1 cellular context compared by ENCODE assay signal in the genomic region with DNA sequence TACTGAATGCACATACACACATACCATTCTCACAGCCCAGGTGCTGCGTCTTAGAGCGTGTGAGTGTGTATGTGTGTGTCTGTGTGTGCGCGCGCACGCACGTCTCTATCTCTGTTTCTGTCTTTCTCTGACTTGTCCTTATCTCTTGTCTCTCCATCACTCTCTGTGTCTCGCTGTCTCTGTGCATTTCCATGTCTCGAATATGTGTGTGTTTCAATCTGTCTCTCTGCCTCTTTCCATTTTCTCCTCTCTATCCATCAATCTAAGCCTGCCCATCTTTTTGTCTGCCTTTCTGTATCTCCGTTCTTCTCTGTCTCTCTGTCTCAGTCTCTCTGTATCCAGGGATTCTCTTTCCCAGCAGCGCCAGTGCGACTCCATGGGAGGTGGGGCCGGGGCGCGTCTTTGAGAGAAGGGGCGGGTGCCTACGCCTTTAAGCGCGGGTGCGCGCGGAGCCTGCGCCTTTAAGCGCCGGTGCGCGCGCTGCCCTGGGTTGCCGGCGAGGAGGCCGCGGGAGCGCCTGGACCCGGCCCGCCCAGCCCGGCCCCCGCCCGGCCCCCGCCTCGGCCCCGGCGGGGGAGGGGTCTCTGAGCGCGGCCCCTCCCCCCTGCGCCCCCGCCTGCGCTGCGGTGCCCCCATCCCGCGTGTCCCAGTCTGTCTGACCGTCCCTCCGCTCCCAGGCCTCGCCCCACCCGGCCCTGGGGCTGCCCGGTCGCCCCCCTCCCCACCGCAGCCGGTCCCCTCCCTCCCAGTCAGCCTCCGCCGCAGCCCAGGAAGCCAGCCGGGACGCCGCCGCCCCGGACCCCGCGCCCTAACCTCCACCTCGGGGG.
TF ChIP-seq lines count a peak whose summit lies in the region.

Gene LRFN3 (plus strand): TSS at position 464 of the 827 bp plus-strand sequence. CDS start 3,052 bp downstream, outside the sequence.

TF ChIP-seq in HepG2, 621 proteins besides CTCF, POLR2A, EP300 and RAD21 (continues in another document):
- TF ChIP-seq ELF4 (CRISPR knock-in tag; IDR thresholded peaks at IDR 0.05; ENCODE audit: borderline replicate concordance), result no peak
- no peak for TF ChIP-seq GLI4 (CRISPR knock-in tag; IDR thresholded peaks at IDR 0.05; ENCODE audit: borderline replicate concordance)
- TF ChIP-seq WIZ (CRISPR knock-in tag; IDR thresholded peaks at IDR 0.05), result no peak
- TF ChIP-seq MLLT10 (CRISPR knock-in tag; IDR thresholded peaks at IDR 0.05), result no peak
- TF ChIP-seq KLF11 (CRISPR knock-in tag; IDR thresholded peaks at IDR 0.05), result no peak
- TF ChIP-seq TCF7L2 (IDR thresholded peaks at IDR 0.05; ENCODE audit: low read depth, low read length), result no peak
- TF ChIP-seq RBAK (CRISPR knock-in tag; IDR thresholded peaks at IDR 0.05), result no peak
- TF ChIP-seq, protein P1, sequence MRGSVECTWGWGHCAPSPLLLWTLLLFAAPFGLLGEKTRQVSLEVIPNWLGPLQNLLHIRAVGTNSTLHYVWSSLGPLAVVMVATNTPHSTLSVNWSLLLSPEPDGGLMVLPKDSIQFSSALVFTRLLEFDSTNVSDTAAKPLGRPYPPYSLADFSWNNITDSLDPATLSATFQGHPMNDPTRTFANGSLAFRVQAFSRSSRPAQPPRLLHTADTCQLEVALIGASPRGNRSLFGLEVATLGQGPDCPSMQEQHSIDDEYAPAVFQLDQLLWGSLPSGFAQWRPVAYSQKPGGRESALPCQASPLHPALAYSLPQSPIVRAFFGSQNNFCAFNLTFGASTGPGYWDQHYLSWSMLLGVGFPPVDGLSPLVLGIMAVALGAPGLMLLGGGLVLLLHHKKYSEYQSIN (CRISPR knock-in tag; IDR thresholded peaks at IDR 0.05; ENCODE audit: borderline replicate concordance), result no peak
- no peak for TF ChIP-seq ZC3H4 (CRISPR knock-in tag; IDR thresholded peaks at IDR 0.05; ENCODE audit: borderline replicate concordance)
- TF ChIP-seq NFRKB (IDR thresholded peaks at IDR 0.05), result no peak
- no peak for TF ChIP-seq MED8 (CRISPR knock-in tag; IDR thresholded peaks at IDR 0.05; ENCODE audit: insufficient replicate concordance)
- TF ChIP-seq ETV5 (CRISPR knock-in tag; IDR thresholded peaks at IDR 0.05; ENCODE audit: borderline replicate concordance), result no peak
- no peak for TF ChIP-seq ZNF503 (CRISPR knock-in tag; IDR thresholded peaks at IDR 0.05)
- TF ChIP-seq PATZ1 (CRISPR knock-in tag; IDR thresholded peaks at IDR 0.05), result peak; percentile 70
- no peak for TF ChIP-seq ATF1 (CRISPR knock-in tag; IDR thresholded peaks at IDR 0.05)
- peak; percentile 97 for TF ChIP-seq ZBTB14 (CRISPR knock-in tag; IDR thresholded peaks at IDR 0.05)
- TF ChIP-seq SP140L (CRISPR knock-in tag; IDR thresholded peaks at IDR 0.05; ENCODE audit: borderline replicate concordance), result no peak
- no peak for TF ChIP-seq IRX3 (CRISPR knock-in tag; IDR thresholded peaks at IDR 0.05; ENCODE audit: borderline replicate concordance, low read depth)
- TF ChIP-seq ZNF12 (CRISPR knock-in tag; IDR thresholded peaks at IDR 0.05), result no peak
- TF ChIP-seq SOX6 (IDR thresholded peaks at IDR 0.05), result no peak
- TF ChIP-seq SOX6 (CRISPR knock-in tag; IDR thresholded peaks at IDR 0.05), result no peak
- TF ChIP-seq GABPB1 (CRISPR knock-in tag; IDR thresholded peaks at IDR 0.05), result peak; percentile 49; the same call in 1 of the 2 replicates
- no peak for TF ChIP-seq MYNN (CRISPR knock-in tag; IDR thresholded peaks at IDR 0.05; ENCODE audit: low read depth)
- no peak for TF ChIP-seq KIAA2018 (CRISPR knock-in tag; IDR thresholded peaks at IDR 0.05; ENCODE audit: borderline replicate concordance)
- no peak for TF ChIP-seq ZNF709 (CRISPR knock-in tag; IDR thresholded peaks at IDR 0.05)
- no peak for TF ChIP-seq GTF2F1 (IDR thresholded peaks at IDR 0.05; ENCODE audit: low read length)
- TF ChIP-seq CBX1 (IDR thresholded peaks at IDR 0.05; ENCODE audit: low read depth), result no peak
- TF ChIP-seq SMYD3 (CRISPR knock-in tag; IDR thresholded peaks at IDR 0.05), result no peak
- TF ChIP-seq POLR2AphosphoS2 (IDR thresholded peaks at IDR 0.05; ENCODE audit: low read depth, low read length), result no peak
- TF ChIP-seq MTF1 (CRISPR knock-in tag; IDR thresholded peaks at IDR 0.05), result no peak
- TF ChIP-seq ZNF382 (CRISPR knock-in tag; IDR thresholded peaks at IDR 0.05; ENCODE audit: borderline replicate concordance), result no peak
- no peak for TF ChIP-seq FOXJ3 (CRISPR knock-in tag; IDR thresholded peaks at IDR 0.05; ENCODE audit: borderline replicate concordance)
- no peak for TF ChIP-seq ZNF234 (CRISPR knock-in tag; conservative IDR thresholded peaks at IDR 0.05)
- TF ChIP-seq TBX2 (CRISPR knock-in tag; IDR thresholded peaks at IDR 0.05; ENCODE audit: borderline replicate concordance), result no peak
- TF ChIP-seq, protein P2, sequence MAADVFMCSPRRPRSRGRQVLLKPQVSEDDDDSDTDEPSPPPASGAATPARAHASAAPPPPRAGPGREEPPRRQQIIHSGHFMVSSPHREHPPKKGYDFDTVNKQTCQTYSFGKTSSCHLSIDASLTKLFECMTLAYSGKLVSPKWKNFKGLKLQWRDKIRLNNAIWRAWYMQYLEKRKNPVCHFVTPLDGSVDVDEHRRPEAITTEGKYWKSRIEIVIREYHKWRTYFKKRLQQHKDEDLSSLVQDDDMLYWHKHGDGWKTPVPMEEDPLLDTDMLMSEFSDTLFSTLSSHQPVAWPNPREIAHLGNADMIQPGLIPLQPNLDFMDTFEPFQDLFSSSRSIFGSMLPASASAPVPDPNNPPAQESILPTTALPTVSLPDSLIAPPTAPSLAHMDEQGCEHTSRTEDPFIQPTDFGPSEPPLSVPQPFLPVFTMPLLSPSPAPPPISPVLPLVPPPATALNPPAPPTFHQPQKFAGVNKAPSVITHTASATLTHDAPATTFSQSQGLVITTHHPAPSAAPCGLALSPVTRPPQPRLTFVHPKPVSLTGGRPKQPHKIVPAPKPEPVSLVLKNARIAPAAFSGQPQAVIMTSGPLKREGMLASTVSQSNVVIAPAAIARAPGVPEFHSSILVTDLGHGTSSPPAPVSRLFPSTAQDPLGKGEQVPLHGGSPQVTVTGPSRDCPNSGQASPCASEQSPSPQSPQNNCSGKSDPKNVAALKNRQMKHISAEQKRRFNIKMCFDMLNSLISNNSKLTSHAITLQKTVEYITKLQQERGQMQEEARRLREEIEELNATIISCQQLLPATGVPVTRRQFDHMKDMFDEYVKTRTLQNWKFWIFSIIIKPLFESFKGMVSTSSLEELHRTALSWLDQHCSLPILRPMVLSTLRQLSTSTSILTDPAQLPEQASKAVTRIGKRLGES (CRISPR knock-in tag; IDR thresholded peaks at IDR 0.05; ENCODE audit: borderline replicate concordance), result no peak
- no peak for TF ChIP-seq HMG20A (CRISPR knock-in tag; IDR thresholded peaks at IDR 0.05; ENCODE audit: borderline replicate concordance)
- no peak for TF ChIP-seq CREM (IDR thresholded peaks at IDR 0.05)
- TF ChIP-seq CREM (CRISPR knock-in tag; IDR thresholded peaks at IDR 0.05), result no peak
- no peak for TF ChIP-seq PCBP2 (optimal IDR thresholded peaks at IDR 0.05; ENCODE audit: low read depth, low read length, poor library complexity, severe bottlenecking)
- no peak for TF ChIP-seq CHD4 (IDR thresholded peaks at IDR 0.05; ENCODE audit: borderline replicate concordance, low read length)
- no peak for TF ChIP-seq KDM1A (CRISPR knock-in tag; IDR thresholded peaks at IDR 0.05)
- no peak for TF ChIP-seq SKIL (CRISPR knock-in tag; IDR thresholded peaks at IDR 0.05; ENCODE audit: borderline replicate concordance)
- TF ChIP-seq CHD2 (IDR thresholded peaks at IDR 0.05; ENCODE audit: low read depth, low read length), result no peak
